ENCODE assay signal across 14 cellular contexts in genomic region chr1:200556005-200556404, GRCh38.
A peak's percentile ranks its signal among the peaks of the same experiment; 100 is the strongest.
DNase-seq lines count a peak whose midpoint lies in the region; ATAC-seq, FAIRE-seq and TF ChIP-seq lines count a peak whose summit lies in the region.
"Had no signal": no experiment of that assay in that cellular context is flagged by ENCODE, and none has a peak within 500 bp of the region (broad histone marks: within the 10 kb centered on the region; RNA-seq: fewer than 3 reads in every experiment).

No MANE protein-coding gene starts in this region.

- FAIRE-seq in GM12878 (lab: Jason Lieb, UNC): no peak
- FAIRE-seq: bronchial epithelial cell, endothelial cell of umbilical vein, GM12891 had no signal

- H3K4me1 ChIP-seq in Loucy (ENCODE audit: insufficient read depth, low read length, poor library complexity, severe bottlenecking): no peaks in the 10 kb centered on the region
- peaks cover 2% of the 10 kb centered on the region; the same call in 1 of the 2 replicates for H3K4me1 ChIP-seq in GM12878 (ENCODE audit: control insufficient read depth, insufficient read depth, low read length)
- no peaks in the 10 kb centered on the region for H3K4me1 ChIP-seq in gastrocnemius medialis
- H3K4me1 ChIP-seq in uterus: no peaks in the 10 kb centered on the region
- H3K4me1 ChIP-seq: HAP-1, tibial nerve had no signal

- H3K4me1 Mint-ChIP-seq in nephron progenitor cell: no peaks in the 10 kb centered on the region
- H3K4me1 Mint-ChIP-seq in T-helper 2 cell treated with Interferon-gamma antibody and Interleukin-4, amounts not matched to agents 5 μg/mL and 100 μg/mL, for 36 hours (ENCODE audit: low read depth): no peaks in the 10 kb centered on the region

- CTCF ChIA-PET in GM12878 (lab: Yijun Ruan, JAX): interaction anchor here (0.7 to 5.4 kb wide), 11 partner anchors 7 to 416 kb away, joined by 3 to 46 read pairs (median 4); no protein-coding TSS in a partner anchor

- H3K36me3 Mint-ChIP-seq in nephron progenitor cell (ENCODE audit: low read depth): peaks cover 11% of the 10 kb centered on the region
- peaks cover 20% of the 10 kb centered on the region for H3K36me3 Mint-ChIP-seq in T-helper 2 cell treated with Interferon-gamma antibody and Interleukin-4, amounts not matched to agents 5 μg/mL and 100 μg/mL, for 36 hours (ENCODE audit: low read depth)

- RAD21 ChIA-PET in GM12878 (lab: Charles Lee; ENCODE audit: unreplicated experiment): interaction anchor here (0.9 to 2.4 kb wide), 5 partner anchors 20 to 282 kb away, joined by 3 to 11 read pairs (median 4); no protein-coding TSS in a partner anchor

- H3K27me3 ChIP-seq in Loucy (ENCODE audit: insufficient read depth, low read length, poor library complexity, severe bottlenecking) (no peaks in the 10 kb centered on the region), GM12878 (replicated peaks in 1 of 2; ENCODE audit: control insufficient read depth in 2 of 2, insufficient read depth in 2 of 2, low read length in 1 of 2) (no peaks in the 10 kb centered on the region), gastrocnemius medialis (no peaks in the 10 kb centered on the region), uterus (no peaks in the 10 kb centered on the region)
- H3K27me3 ChIP-seq: tibial nerve had no signal

- intact Hi-C loops in GM12878 (cut with micrococcal nuclease; ENCODE audit: unreplicated experiment): loop anchor here (10.0 kb wide), 1 partner anchor 559 kb away; the partner anchor contains the start of gene CACNA1S
- intact Hi-C loops in gastrocnemius medialis (cut with DNase I; ENCODE audit: low total_unique reads): no loop called here
- intact Hi-C loops in uterus (cut with DNase I; ENCODE audit: low total_unique reads): no loop called here

- no TSS peak for BruUV-seq in GM12878 (replicated peaks; lab: Mats Ljungman, UMichigan)

- H4K20me1 ChIP-seq in Loucy (ENCODE audit: insufficient read depth, low read length, poor library complexity, severe bottlenecking) (no peaks in the 10 kb centered on the region), GM12878 (ENCODE audit: control insufficient read depth, insufficient read depth) (no peaks in the 10 kb centered on the region)

- no peak for TF ChIP-seq EP300 in GM12878 (IDR thresholded peaks at IDR 0.05; ENCODE audit: borderline replicate concordance in 1 of 2, control insufficient read depth in 1 of 2, low read depth in 2 of 2, low read length in 2 of 2)

- H3K9me2 ChIP-seq in Loucy (replicated peaks; ENCODE audit: low read depth, low read length): no peaks in the 10 kb centered on the region

- H3K9ac ChIP-seq in Loucy (ENCODE audit: low read depth, low read length, poor library complexity, severe bottlenecking): no peak overlapping the region
- H3K9ac ChIP-seq in GM12878 (ENCODE audit: control insufficient read depth, insufficient read depth, low read length): no peak overlapping the region

- no peaks in the 10 kb centered on the region for H3F3A ChIP-seq in Loucy (ENCODE audit: low read depth)

- no peaks in the 10 kb centered on the region for H3K9me3 ChIP-seq in Loucy (ENCODE audit: insufficient read depth, low read depth, low read length)
- H3K9me3 ChIP-seq in GM12878 (replicated peaks; ENCODE audit: control insufficient read depth, insufficient read depth, low read length): no peaks in the 10 kb centered on the region
- no peaks in the 10 kb centered on the region for H3K9me3 ChIP-seq in gastrocnemius medialis
- no peaks in the 10 kb centered on the region for H3K9me3 ChIP-seq in uterus
- H3K9me3 ChIP-seq: HAP-1, tibial nerve had no signal

- no peak overlapping the region for H3K27ac ChIP-seq in GM12878 (ENCODE audit: control insufficient read depth, insufficient read depth)
- H3K27ac ChIP-seq in gastrocnemius medialis: no peak overlapping the region
- no peak overlapping the region for H3K27ac ChIP-seq in coronary artery
- no peak overlapping the region for H3K27ac ChIP-seq in uterus
- H3K27ac ChIP-seq: tibial nerve had no signal

- H3K36me3 ChIP-seq in Loucy (ENCODE audit: insufficient read depth, low read length) (peaks cover 61% of the 10 kb centered on the region; the same call in 1 of the 2 replicates), GM12878 (ENCODE audit: control insufficient read depth in 2 of 2, insufficient read depth in 2 of 2, low read length in 1 of 2) (peaks cover 0 to 9% of the 10 kb centered on the region in 2 experiments; a peak in 3 of 4 replicates), gastrocnemius medialis (no peaks in the 10 kb centered on the region), uterus (no peaks in the 10 kb centered on the region)
- H3K36me3 ChIP-seq: tibial nerve had no signal

- H3K27ac Mint-ChIP-seq in nephron progenitor cell: no peak overlapping the region
- H3K27ac Mint-ChIP-seq in T-helper 2 cell treated with Interferon-gamma antibody and Interleukin-4, amounts not matched to agents 5 μg/mL and 100 μg/mL, for 36 hours: no peak overlapping the region

- SMC1A ChIA-PET in GM12878 (lab: Charles Lee; ENCODE audit: uncharacterized antibody, unreplicated experiment): interaction anchor here (0.7 to 4.3 kb wide), 8 partner anchors 8 to 301 kb away, joined by 3 to 37 read pairs (median 4); no protein-coding TSS in a partner anchor

- no peaks in the 10 kb centered on the region for H3K9me3 Mint-ChIP-seq in nephron progenitor cell
- no peaks in the 10 kb centered on the region for H3K9me3 Mint-ChIP-seq in T-helper 2 cell treated with Interferon-gamma antibody and Interleukin-4, amounts not matched to agents 5 μg/mL and 100 μg/mL, for 36 hours

- no peak for ATAC-seq in GM12878
- ATAC-seq in gastrocnemius medialis: no peak

- TF ChIP-seq RAD21 in GM12878 (IDR thresholded peaks at IDR 0.05; ENCODE audit: insufficient read depth, low read depth, low read length): peak; percentile 40

- H3K4me2 ChIP-seq in Loucy (ENCODE audit: low read depth, low read length, poor library complexity, severe bottlenecking) (no peak overlapping the region), GM12878 (ENCODE audit: control insufficient read depth, insufficient read depth) (no peak overlapping the region)

- no peak overlapping the region for H3K4me3 Mint-ChIP-seq in nephron progenitor cell
- no peak overlapping the region for H3K4me3 Mint-ChIP-seq in T-helper 2 cell treated with Interferon-gamma antibody and Interleukin-4, amounts not matched to agents 5 μg/mL and 100 μg/mL, for 36 hours

- no peaks in the 10 kb centered on the region for H3K27me3 Mint-ChIP-seq in nephron progenitor cell (ENCODE audit: low read depth, poor library complexity)
- H3K27me3 Mint-ChIP-seq in T-helper 2 cell treated with Interferon-gamma antibody and Interleukin-4, amounts not matched to agents 5 μg/mL and 100 μg/mL, for 36 hours (ENCODE audit: low read depth): no peaks in the 10 kb centered on the region

- no peak overlapping the region for H3K4me3 ChIP-seq in Loucy (ENCODE audit: low read length, poor library complexity, severe bottlenecking)
- no peak overlapping the region for H3K4me3 ChIP-seq in GM12878
- H3K4me3 ChIP-seq in gastrocnemius medialis: no peak overlapping the region
- H3K4me3 ChIP-seq in coronary artery: no peak overlapping the region
- H3K4me3 ChIP-seq in uterus: no peak overlapping the region
- H3K4me3 ChIP-seq: HAP-1, tibial nerve had no signal

- peak; percentile 11 for DNase-seq in EH (ENCODE audit: low read depth)
- no peak for DNase-seq in GM12878 (ENCODE audit: low read depth, low spot score)
- no peak for DNase-seq in nephron progenitor cell
- DNase-seq in gastrocnemius medialis: no peak
- DNase-seq in coronary artery (ENCODE audit: low spot score): no peak
- DNase-seq in T-helper 2 cell treated with Interferon-gamma antibody and Interleukin-4, amounts not matched to agents 5 μg/mL and 100 μg/mL, for 36 hours (ENCODE audit: low spot score): no peak
- no peak for DNase-seq in uterus
- DNase-seq: NCI-H510A had no signal

- in situ Hi-C loops in GM12878 (cut with MboI): no loop called here
- in situ Hi-C loops in gastrocnemius medialis (cut with MboI; ENCODE audit: low sequenced_read_pairs in 4 of 4): no loop called here

- H3K79me2 ChIP-seq in Loucy (ENCODE audit: insufficient read depth, low read length) (no peaks in the 10 kb centered on the region), GM12878 (ENCODE audit: control insufficient read depth, insufficient read depth, low read length) (no peaks in the 10 kb centered on the region)

- H2AFZ ChIP-seq in Loucy (ENCODE audit: low read length): no peak overlapping the region
- H2AFZ ChIP-seq in GM12878 (ENCODE audit: control insufficient read depth, low read depth, low read length): no peak overlapping the region

- TF ChIP-seq POLR2A in GM12878 (IDR thresholded peaks at IDR 0.05; ENCODE audit: low read depth, low read length) (no peak), gastrocnemius medialis (IDR thresholded peaks at IDR 0.05) (no peak), uterus (IDR thresholded peaks at IDR 0.05) (no peak)

- POLR2A ChIA-PET in GM12878 (lab: Charles Lee): interaction anchor here (0.9 kb wide), 1 partner anchor 252 kb away, joined by 3 read pairs; no protein-coding TSS in a partner anchor

- TF ChIP-seq CTCF in Loucy (conservative IDR thresholded peaks at IDR 0.05; ENCODE audit: low read length) (peak; percentile 54), GM12878 (IDR thresholded peaks at IDR 0.05 in 2 of 3, conservative IDR thresholded peaks at IDR 0.05 in 1 of 3; ENCODE audit: control insufficient read depth in 2 of 3, extremely low read depth in 1 of 3, insufficient read depth in 1 of 3, low read depth in 3 of 3, low read length in 3 of 3) (peak in 2 of 3 experiments; percentile 7 to 17; a peak in 1 of 6 replicates), nephron progenitor cell (IDR thresholded peaks at IDR 0.05) (peak; percentile 21), gastrocnemius medialis (IDR thresholded peaks at IDR 0.05 in 4 of 5, conservative IDR thresholded peaks at IDR 0.05 in 1 of 5) (no peak), coronary artery (IDR thresholded peaks at IDR 0.05) (no peak), uterus (IDR thresholded peaks at IDR 0.05) (no peak)

TF ChIP-seq in GM12878, 131 proteins besides CTCF, POLR2A, EP300 and RAD21:
- TF ChIP-seq ZNF274 (IDR thresholded peaks at IDR 0.05; ENCODE audit: insufficient read depth, insufficient read length): no peak

Comparison
In these comparisons a context has a peak if more than half of its experiments do, and no peak if none do; other contexts are left out.
1. CTCF ChIP-seq: peak in Loucy (single experiment), GM12878 (2 of 3) and nephron progenitor cell (single experiment); none in gastrocnemius medialis (0 of 5), coronary artery (single experiment) and uterus (0 of 4).